8 cellular contexts compared by ENCODE assay signal in the genomic region with DNA sequence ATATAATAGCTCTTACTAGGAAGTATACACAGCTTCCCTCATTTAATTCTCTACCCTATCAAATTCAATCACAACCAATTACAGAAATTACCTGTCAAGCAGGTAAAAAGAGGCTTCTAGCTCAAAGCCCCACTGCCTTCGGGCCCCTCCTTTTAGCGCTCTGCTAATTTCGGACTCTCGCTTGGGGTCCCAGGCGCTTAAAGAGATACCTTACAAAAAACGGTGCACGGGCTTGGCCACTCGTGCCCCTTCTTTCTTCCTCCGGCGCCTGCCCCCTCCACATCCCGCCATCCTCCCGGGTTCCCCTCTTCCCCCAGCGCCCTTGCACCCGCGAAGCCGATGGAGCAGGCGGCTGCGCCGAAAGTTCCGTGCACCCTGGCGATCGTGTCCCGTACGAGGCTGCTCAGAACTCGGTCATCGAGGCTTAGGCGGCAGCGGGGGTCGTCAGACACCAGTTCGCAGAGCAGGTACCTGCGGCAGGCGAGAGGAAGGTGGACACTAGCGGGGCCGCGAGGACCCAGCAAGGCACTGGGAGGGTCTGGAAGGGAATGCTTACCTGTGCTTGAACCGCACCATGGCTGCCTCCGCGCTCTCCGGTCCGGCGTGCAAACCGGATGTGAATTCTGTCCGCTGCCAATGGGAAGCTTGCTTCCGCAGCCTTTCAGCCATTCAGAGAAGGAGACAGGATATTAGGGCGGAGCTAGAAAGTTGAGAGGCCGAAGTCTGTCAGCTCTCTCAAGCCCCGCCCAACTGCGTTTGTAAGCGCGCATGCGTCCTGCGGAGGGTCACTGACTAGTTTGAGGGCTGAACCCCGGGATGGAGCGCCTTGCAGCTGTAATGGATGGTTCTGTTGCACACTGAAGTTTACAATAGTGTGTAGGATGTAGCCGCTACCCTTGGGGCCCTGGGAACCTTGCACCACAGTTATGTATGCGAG. TPM values are rescaled to one million over a fixed set of nuclear protein-coding genes. Genes with fewer than 3 reads are reported as not detected.
A peak's percentile ranks its signal among the peaks of the same experiment; 100 is the strongest.
DNase-seq lines count a peak whose midpoint lies in the region; ATAC-seq, FAIRE-seq and TF ChIP-seq lines count a peak whose summit lies in the region.

Gene POP5, minus strand, starts transcription at position 616 of the 937 bp plus-strand sequence. Its CDS starts 40 bp downstream, at position 576.

- H3K27me3 Mint-ChIP-seq in T-cell, result peaks cover 0 to 7% of the 10 kb centered on the region in 2 donors

- DNase-seq in GM12891 (ENCODE audit: insufficient read length, low spot score) (peak; percentile 79), NCI-H1436 treated with DMSO at 0.1 percent for 48 hours (lab: John Stamatoyannopoulos, UW) (peak; percentile 82), T-cell (peak; percentile 76 to 92 (median 86)), cardiac septum (ENCODE audit: low spot score) (peak; percentile 98), trophoblast cell (peak; percentile 96 to 99), transverse colon (peak; percentile 98)

- peak within 1 kb of the TSS; percentile 73 for H4K12ac ChIP-seq in trophoblast cell (ENCODE audit: low read depth, low read length)

- H3K23ac ChIP-seq in trophoblast cell (ENCODE audit: low read length), result no peak within 1 kb of the TSS

- no peak for TF ChIP-seq EP300 in transverse colon (IDR thresholded peaks at IDR 0.05; ENCODE audit: low read depth)

- H3K27ac Mint-ChIP-seq in T-cell, result peak within 1 kb of the TSS; percentile 91 to 93

- no peaks in the 10 kb centered on the region for H3K79me2 ChIP-seq in trophoblast cell (ENCODE audit: control insufficient read depth, insufficient read depth, low read length, poor library complexity)

- H3K4me1 Mint-ChIP-seq in T-cell, result peaks cover 38 to 40% (median 39%) of the 10 kb centered on the region in 3 donors

- H2BK5ac ChIP-seq in trophoblast cell (ENCODE audit: low read depth, low read length, poor library complexity), result no peak within 1 kb of the TSS

- FAIRE-seq in GM12891 (lab: Jason Lieb, UNC), result peak; percentile 97

- peak within 1 kb of the TSS; percentile 97 to 98 (median 97) for H3K4me3 Mint-ChIP-seq in T-cell

- H3K36me3 ChIP-seq in trophoblast cell (ENCODE audit: control insufficient read depth in 1 of 2, insufficient read depth in 2 of 2, low read length in 2 of 2) (peaks cover 17 to 33% of the 10 kb centered on the region in 2 experiments), transverse colon (peaks cover 0 to 28% (median 9%) of the 10 kb centered on the region in 4 donors)

- peak within 1 kb of the TSS; percentile 84 for H2AFZ ChIP-seq in trophoblast cell (ENCODE audit: insufficient read depth, low read length, poor library complexity)

- no peak within 1 kb of the TSS for H2BK120ac ChIP-seq in trophoblast cell (ENCODE audit: insufficient read depth, low read length, poor library complexity)

- peaks cover 2 to 6% of the 10 kb centered on the region in 2 experiments for H3K4me1 ChIP-seq in trophoblast cell (ENCODE audit: control insufficient read depth in 1 of 2, insufficient read depth in 2 of 2, low read length in 2 of 2)
- peaks cover 4 to 43% (median 24%) of the 10 kb centered on the region in 4 donors for H3K4me1 ChIP-seq in transverse colon

- peaks cover 8% of the 10 kb centered on the region for H3K27me3 ChIP-seq in trophoblast cell (ENCODE audit: insufficient read depth, low read length)
- H3K27me3 ChIP-seq in transverse colon, result no peaks in the 10 kb centered on the region

- ATAC-seq in HG02840 (IDR thresholded peaks at IDR 0.05; ENCODE audit: low FRiP score, unreplicated experiment), result peak; percentile 95
- ATAC-seq in T-cell (replicated peaks in 1 of 4), result peak; percentile 92 to 95 (median 94)

- TF ChIP-seq CTCF in transverse colon (IDR thresholded peaks at IDR 0.05), result no peak

- intact Hi-C loops in cardiac septum (cut with DNase I) (loop anchor here (5.0 to 10.0 kb wide), 4 partner anchors 49 to 514 kb away; partner anchors contain the start of gene RNF10), transverse colon (cut with DNase I; ENCODE audit: low total_unique reads) (loop anchor here (5.0 to 10.0 kb wide), 3 partner anchors 66 to 524 kb away; partner anchors contain the start of gene UNC119B)

- H3K4me2 ChIP-seq in trophoblast cell (ENCODE audit: low read length), result peak within 1 kb of the TSS; percentile 99

- no peak within 1 kb of the TSS for H2AK5ac ChIP-seq in trophoblast cell (ENCODE audit: low read length)

- H3K27ac ChIP-seq in adipose tissue (ENCODE audit: low read depth, low read length) (no peak within 1 kb of the TSS), trophoblast cell (ENCODE audit: low read depth, low read length) (no peak within 1 kb of the TSS), transverse colon (peak within 1 kb of the TSS; percentile 81 to 88 (median 84))

- H3K14ac ChIP-seq in trophoblast cell (ENCODE audit: low read length), result peak within 1 kb of the TSS; percentile 60

- peak within 1 kb of the TSS; percentile 94 for H4K8ac ChIP-seq in trophoblast cell (ENCODE audit: low read depth, low read length)

- H3K36me3 Mint-ChIP-seq in T-cell, result peaks cover 12% of the 10 kb centered on the region

- peak; percentile 95 for TF ChIP-seq POLR2A in GM12891 (IDR thresholded peaks at IDR 0.05; ENCODE audit: low read depth, low read length)
- peak; percentile 82 for TF ChIP-seq POLR2A in transverse colon (IDR thresholded peaks at IDR 0.05)

- H3K9ac ChIP-seq in trophoblast cell (ENCODE audit: low read length), result peak within 1 kb of the TSS; percentile 91

- H3K9me3 Mint-ChIP-seq in T-cell, result no peaks in the 10 kb centered on the region

- no peak within 1 kb of the TSS for H3K18ac ChIP-seq in trophoblast cell (ENCODE audit: low read length)

- peaks cover 1% of the 10 kb centered on the region for H3K9me3 ChIP-seq in trophoblast cell (ENCODE audit: insufficient read depth, low read depth, low read length)
- H3K9me3 ChIP-seq in transverse colon, result no peaks in the 10 kb centered on the region

- peak within 1 kb of the TSS; percentile 94 for H3K4me3 ChIP-seq in trophoblast cell (ENCODE audit: low read depth, low read length)
- H3K4me3 ChIP-seq in transverse colon, result peak within 1 kb of the TSS; percentile 58 to 89 (median 76)

- CTCF ChIA-PET in T-cell (lab: Charles Lee), result interaction anchor here (0.5 to 1.9 kb wide), 23 partner anchors 10 to 999 kb away, joined by 3 to 13 read pairs (median 4); partner anchors contain the start of genes COX6A1 (in 1 of the 2), GATC (in 1 of the 2), RPLP0 (in 1 of the 2) and SIRT4 (in 1 of the 2)

- POLR2A ChIA-PET in T-cell (lab: Charles Lee), result interaction anchor here (0.5 to 1.6 kb wide), 10 partner anchors 10 to 229 kb away, joined by 3 to 9 read pairs (median 4); a partner anchor contains a TSS

- no peak within 1 kb of the TSS for H3K4ac ChIP-seq in trophoblast cell (ENCODE audit: low read depth, low read length)

- in situ Hi-C loops in transverse colon (cut with MboI; ENCODE audit: low pct_ligation_motif_present in 1 of 4, low pct_unique_long_range_greater_than_20kb in 1 of 4, low sequenced_read_pairs in 3 of 4), result loop anchor here in 3 of 4 donors (5.0 to 10.0 kb wide), 3 partner anchors 64 to 134 kb away; partner anchors contain the start of genes CABP1 (in 1 of the 3) and UNC119B (in 1 of the 3)

- H4K91ac ChIP-seq in trophoblast cell (ENCODE audit: low read depth, low read length), result no peak within 1 kb of the TSS

- H2BK12ac ChIP-seq in trophoblast cell (ENCODE audit: low read length), result no peak within 1 kb of the TSS

- H3K79me1 ChIP-seq in trophoblast cell (ENCODE audit: low read length), result peaks cover 2% of the 10 kb centered on the region

- WGBS in adipose tissue, 3 donors, result 0 to 1% (median 0%) methylated on average over 55 to 56 of the region's 56 CpGs
- no CpG with 5 or more reads among the region's 56 CpGs for WGBS in trophoblast cell (ENCODE audit: extremely low coverage, insufficient coverage, insufficient read length)
- 0% methylated on average over 54 of the region's 56 CpGs; no CpG with 5 or more reads in 1 of the 2 donors for WGBS in transverse colon (ENCODE audit: low coverage in 1 of 2), 2 donors

TF ChIP-seq in GM12891, 5 proteins besides CTCF, POLR2A, EP300 and RAD21:
- peak; percentile 96 for TF ChIP-seq POLR2AphosphoS5 (IDR thresholded peaks at IDR 0.05; ENCODE audit: low read depth, low read length)
- no peak for TF ChIP-seq PAX5 (IDR thresholded peaks at IDR 0.05; ENCODE audit: insufficient read depth, low read length, severe bottlenecking)
- TF ChIP-seq TAF1 (IDR thresholded peaks at IDR 0.05; ENCODE audit: low read depth, low read length), result peak; percentile 76
- no peak for TF ChIP-seq SPI1 (IDR thresholded peaks at IDR 0.05; ENCODE audit: low read depth, low read length)
- TF ChIP-seq POU2F2 (IDR thresholded peaks at IDR 0.05; ENCODE audit: low read depth, low read length), result no peak

RNA-seq across cellular contexts. Expression of gene POP5, which starts in this region (rescaled TPM):
- polyA plus RNA-seq in GM12891 (2012; ENCODE audit: low read depth, missing spikeins), result 63.3 TPM
- total RNA-seq in T-cell, result 10 to 100 TPM; 40.6 to 69.0 (median 63.1) TPM
- polyA plus RNA-seq in adipose tissue, result 10 to 100 TPM; 25.4 to 55.2 (median 50.0) TPM
- 36.5 TPM for total RNA-seq in cardiac septum
- 21.1 and 21.2 TPM in 2 replicates for polyA plus RNA-seq in trophoblast cell (2013)
- 10 to 100 TPM in 3 of 4 donors, not detected in 1; 31.5 to 56.5 (median 43.7) TPM for total RNA-seq in transverse colon

Comparison
In these comparisons a context has a peak if more than half of its experiments do, and no peak if none do; other contexts are left out.
1. H3K27ac ChIP-seq: peak in transverse colon (4 of 4); none in adipose tissue (single experiment) and trophoblast cell (single experiment).
2. Peak in every context shown above with its lines, with median percentiles within 50 percentile points of each other: DNase-seq.